8 cellular contexts compared by ENCODE assay signal in the genomic region with DNA sequence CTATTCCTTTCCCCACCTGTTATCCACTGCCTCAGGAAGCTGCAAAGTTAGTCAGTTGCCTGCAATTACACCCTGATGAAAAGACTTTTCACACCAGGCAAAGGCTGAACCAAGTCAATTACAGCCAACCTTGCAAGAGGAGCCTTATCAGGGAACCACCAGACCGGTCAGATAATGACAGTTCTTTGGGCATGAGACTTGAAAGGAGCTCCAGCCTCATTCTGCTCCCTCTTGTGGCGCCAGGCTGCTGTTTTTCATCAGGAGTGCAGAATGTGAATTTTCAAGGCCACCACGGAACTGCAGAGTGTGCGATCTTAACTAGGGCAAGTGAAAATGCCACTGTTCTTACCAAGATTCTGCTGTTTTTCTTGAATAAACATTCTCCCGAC. TPM values are rescaled to one million over a fixed set of nuclear protein-coding genes. Genes with fewer than 3 reads are reported as not detected.
DNase-seq lines count a peak whose midpoint lies in the region; ATAC-seq, FAIRE-seq and TF ChIP-seq lines count a peak whose summit lies in the region.

No MANE protein-coding gene starts in this region.

- SMC1A ChIA-PET in GM12878 (lab: Charles Lee; ENCODE audit: uncharacterized antibody, unreplicated experiment): interaction anchor here (0.7 to 6.8 kb wide), 6 partner anchors 11 to 84 kb away, joined by 3 to 101 read pairs (median 7); a partner anchor contains a TSS

- FAIRE-seq in GM12878 (lab: Jason Lieb, UNC): peak; percentile 74

- POLR2A ChIA-PET in GM12878 (lab: Charles Lee): interaction anchor here (0.7 to 1.7 kb wide), 4 partner anchors 12 to 92 kb away, joined by 3 to 7 read pairs (median 4); a partner anchor contains a TSS

- in situ Hi-C loops in GM13976 (cut with MboI; ENCODE audit: low sequenced_read_pairs, unreplicated experiment) (loop anchor here (10.0 kb wide), 1 partner anchor 68 kb away; a partner anchor contains a TSS), GM12878 (cut with MboI) (loop anchor here (25.0 kb wide), 1 partner anchor 1884 kb away; no protein-coding TSS in a partner anchor)

- BruUV-seq in GM12878 (replicated peaks; lab: Mats Ljungman, UMichigan): no TSS peak

- WGBS in GM12878 (ENCODE audit: insufficient coverage, insufficient replicate concordance, low lambda C conversion rate, missing lambda C conversion rate): 13% methylated on average over 5 of the region's 5 CpGs

- H3K9me3 ChIP-seq in GM12878 (replicated peaks; ENCODE audit: control insufficient read depth, insufficient read depth, low read length): no peaks in the 10 kb centered on the region

- peak; percentile 41 for TF ChIP-seq CTCF in GM13976 (IDR thresholded peaks at IDR 0.05; ENCODE audit: borderline replicate concordance, control extremely low read depth, extremely low read depth, insufficient read depth, missing control alignments)
- peak; percentile 43 to 72 (median 56); a peak in 4 of 6 replicates for TF ChIP-seq CTCF in GM12878 (IDR thresholded peaks at IDR 0.05 in 2 of 3, conservative IDR thresholded peaks at IDR 0.05 in 1 of 3; ENCODE audit: control insufficient read depth in 2 of 3, extremely low read depth in 1 of 3, insufficient read depth in 1 of 3, low read depth in 3 of 3, low read length in 3 of 3)

- CTCF ChIA-PET in GM12878 (lab: Yijun Ruan, JAX): interaction anchor here (0.7 to 8.5 kb wide), 16 partner anchors 10 to 235 kb away, joined by 3 to 160 read pairs (median 8); a partner anchor contains a TSS

- H2AFZ ChIP-seq in GM12878 (ENCODE audit: control insufficient read depth, low read depth, low read length): no peak overlapping the region; the same call in 1 of the 2 replicates

- no peaks in the 10 kb centered on the region for H3K36me3 ChIP-seq in GM12878 (ENCODE audit: control insufficient read depth in 2 of 2, insufficient read depth in 2 of 2, low read length in 1 of 2)

- ATAC-seq in GM12878: peak; percentile 83
- ATAC-seq in GM21717 (IDR thresholded peaks at IDR 0.05; ENCODE audit: unreplicated experiment): no peak
- ATAC-seq in HG03342 (IDR thresholded peaks at IDR 0.05; ENCODE audit: unreplicated experiment): no peak

- TF ChIP-seq RAD21 in GM12878 (IDR thresholded peaks at IDR 0.05; ENCODE audit: insufficient read depth, low read depth, low read length): peak; percentile 47

- no peak for TF ChIP-seq EP300 in GM12878 (IDR thresholded peaks at IDR 0.05; ENCODE audit: borderline replicate concordance in 1 of 2, control insufficient read depth in 1 of 2, low read depth in 2 of 2, low read length in 2 of 2)

- DNase-seq in C1 segment of cervical spinal cord (lab: John Stamatoyannopoulos, UW): peak in 12 of 14 donors; percentile 13 to 75 (median 54)
- DNase-seq in GM13976 (ENCODE audit: low spot score): no peak
- peak; percentile 65 for DNase-seq in NOMO-1 treated with DMSO at 0.1 percent for 48 hours (lab: John Stamatoyannopoulos, UW; ENCODE audit: unreplicated experiment)
- DNase-seq in GM12878 (ENCODE audit: low read depth, low spot score): no peak
- DNase-seq in iris pigment epithelial cell (ENCODE audit: low read depth): peak; percentile 59
- DNase-seq in superior temporal gyrus (ENCODE audit: extremely low spot score): peak; percentile 93

- H3K4me2 ChIP-seq in GM12878 (ENCODE audit: control insufficient read depth, insufficient read depth): no peak overlapping the region; the same call in 1 of the 2 replicates

- no peak overlapping the region for H3K27ac ChIP-seq in GM12878 (ENCODE audit: control insufficient read depth, insufficient read depth)

- H3K4me1 ChIP-seq in GM12878 (ENCODE audit: control insufficient read depth, insufficient read depth, low read length): no peaks in the 10 kb centered on the region

- no peaks in the 10 kb centered on the region for H4K20me1 ChIP-seq in GM12878 (ENCODE audit: control insufficient read depth, insufficient read depth)

- TF ChIP-seq POLR2A in GM12878 (IDR thresholded peaks at IDR 0.05; ENCODE audit: low read depth, low read length): no peak

- H3K4me3 ChIP-seq in GM12878: no peak overlapping the region

- no peaks in the 10 kb centered on the region for H3K27me3 ChIP-seq in GM12878 (replicated peaks in 1 of 2; ENCODE audit: control insufficient read depth in 2 of 2, insufficient read depth in 2 of 2, low read length in 1 of 2)

- intact Hi-C loops in GM12878 (cut with micrococcal nuclease; ENCODE audit: unreplicated experiment): loop anchor here (1.0 kb wide), 1 partner anchor 86 kb away; no protein-coding TSS in a partner anchor

- no peak overlapping the region for H3K9ac ChIP-seq in GM12878 (ENCODE audit: control insufficient read depth, insufficient read depth, low read length)

- no peaks in the 10 kb centered on the region for H3K79me2 ChIP-seq in GM12878 (ENCODE audit: control insufficient read depth, insufficient read depth, low read length)

- RAD21 ChIA-PET in GM12878 (lab: Charles Lee; ENCODE audit: unreplicated experiment): interaction anchor here (1.2 to 7.9 kb wide), 8 partner anchors 11 to 171 kb away, joined by 3 to 102 read pairs (median 7); a partner anchor contains a TSS

TF ChIP-seq in GM12878, 131 proteins besides CTCF, POLR2A, EP300 and RAD21 (continues in another document):
- TF ChIP-seq BHLHE40 (IDR thresholded peaks at IDR 0.05; ENCODE audit: borderline replicate concordance in 1 of 2, low read depth in 2 of 2, low read length in 1 of 2): peak in 1 of 2 experiments; percentile 29; a peak in 2 of 4 replicates
- TF ChIP-seq, protein P1, sequence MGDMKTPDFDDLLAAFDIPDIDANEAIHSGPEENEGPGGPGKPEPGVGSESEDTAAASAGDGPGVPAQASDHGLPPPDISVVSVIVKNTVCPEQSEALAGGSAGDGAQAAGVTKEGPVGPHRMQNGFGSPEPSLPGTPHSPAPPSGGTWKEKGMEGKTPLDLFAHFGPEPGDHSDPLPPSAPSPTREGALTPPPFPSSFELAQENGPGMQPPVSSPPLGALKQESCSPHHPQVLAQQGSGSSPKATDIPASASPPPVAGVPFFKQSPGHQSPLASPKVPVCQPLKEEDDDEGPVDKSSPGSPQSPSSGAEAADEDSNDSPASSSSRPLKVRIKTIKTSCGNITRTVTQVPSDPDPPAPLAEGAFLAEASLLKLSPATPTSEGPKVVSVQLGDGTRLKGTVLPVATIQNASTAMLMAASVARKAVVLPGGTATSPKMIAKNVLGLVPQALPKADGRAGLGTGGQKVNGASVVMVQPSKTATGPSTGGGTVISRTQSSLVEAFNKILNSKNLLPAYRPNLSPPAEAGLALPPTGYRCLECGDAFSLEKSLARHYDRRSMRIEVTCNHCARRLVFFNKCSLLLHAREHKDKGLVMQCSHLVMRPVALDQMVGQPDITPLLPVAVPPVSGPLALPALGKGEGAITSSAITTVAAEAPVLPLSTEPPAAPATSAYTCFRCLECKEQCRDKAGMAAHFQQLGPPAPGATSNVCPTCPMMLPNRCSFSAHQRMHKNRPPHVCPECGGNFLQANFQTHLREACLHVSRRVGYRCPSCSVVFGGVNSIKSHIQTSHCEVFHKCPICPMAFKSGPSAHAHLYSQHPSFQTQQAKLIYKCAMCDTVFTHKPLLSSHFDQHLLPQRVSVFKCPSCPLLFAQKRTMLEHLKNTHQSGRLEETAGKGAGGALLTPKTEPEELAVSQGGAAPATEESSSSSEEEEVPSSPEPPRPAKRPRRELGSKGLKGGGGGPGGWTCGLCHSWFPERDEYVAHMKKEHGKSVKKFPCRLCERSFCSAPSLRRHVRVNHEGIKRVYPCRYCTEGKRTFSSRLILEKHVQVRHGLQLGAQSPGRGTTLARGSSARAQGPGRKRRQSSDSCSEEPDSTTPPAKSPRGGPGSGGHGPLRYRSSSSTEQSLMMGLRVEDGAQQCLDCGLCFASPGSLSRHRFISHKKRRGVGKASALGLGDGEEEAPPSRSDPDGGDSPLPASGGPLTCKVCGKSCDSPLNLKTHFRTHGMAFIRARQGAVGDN (IDR thresholded peaks at IDR 0.05): peak; percentile 86; the same call in 1 of the 2 replicates
- peak; percentile 17; the same call in 1 of the 2 replicates for TF ChIP-seq IKZF1 (conservative IDR thresholded peaks at IDR 0.05)
- TF ChIP-seq SMARCA5 (IDR thresholded peaks at IDR 0.05): peak; percentile 76; the same call in 1 of the 2 replicates

RNA-seq across cellular contexts. Expression of a gene that starts 22.5 kb away (rescaled TPM):
- total RNA-seq in GM12878 (2013; cell fraction: nucleolus; rRNA removed): 3.2 and 3.4 TPM in 2 replicates
- total RNA-seq in GM12878 (2014; rRNA removed) (0.06 TPM in 1 of 2 replicates, not detected in the other), GM12878 (2014; rRNA removed; fragmentation: Illumina TruSeq; extraction: Trizol) (0.13 and 0.14 TPM in 2 replicates), GM12878 (2021) (0.15 and 0.21 TPM in 2 replicates)
- polyA plus RNA-seq in GM12878 (2011; ENCODE audit: low read depth): 0.20 TPM
- polyA plus RNA-seq in GM12878 (2011; rRNA removed) (1.0 and 1.8 TPM in 2 replicates), GM12878 (2014; fragmentation: Illumina TruSeq; extraction: Trizol) (0.10 TPM in 1 of 2 replicates, not detected in the other), GM12878 (2014; fragmentation: Nextera tagmentation; extraction: Ambion mirVana) (under 1 TPM; 0.04 to 0.08 TPM), GM12878 (2014; rRNA removed) (0.06 and 0.14 TPM in 2 replicates), GM12878 (2016; fragmentation: Nextera tagmentation; extraction: Ambion mirVana) (under 1 TPM; 0.13 to 0.19 TPM)
- polyA plus RNA-seq in GM12878 (2011; cell fraction: cytosol; rRNA removed): 0.90 and 1.6 TPM in 2 replicates
- polyA plus RNA-seq in GM12878 (2011; cell fraction: nucleus; rRNA removed): 6.5 and 10.4 TPM in 2 replicates
- 0.08 and 0.44 TPM in 2 replicates for polyA plus RNA-seq in GM12878 (2012)
- 0.73 and 0.93 TPM in 2 replicates for polyA minus RNA-seq in GM12878 (2011; rRNA and poly(A)+ RNA removed)
- 0.62 TPM in 1 of 2 replicates, not detected in the other for polyA minus RNA-seq in GM12878 (2011; cell fraction: cytosol; rRNA and poly(A)+ RNA removed)
- polyA minus RNA-seq in GM12878 (2011; cell fraction: nucleus; rRNA and poly(A)+ RNA removed): 1.5 and 2.1 TPM in 2 replicates

RNA-seq across cellular contexts. Expression of a gene that starts 29.5 kb away (rescaled TPM):
- total RNA-seq in GM12878 (2013; cell fraction: nucleolus; rRNA removed): not detected in 2 replicates
- total RNA-seq in GM12878 (2014; rRNA removed) (0.06 TPM in 1 of 2 replicates, not detected in the other), GM12878 (2014; rRNA removed; fragmentation: Illumina TruSeq; extraction: Trizol) (not detected in 2 replicates), GM12878 (2021) (not detected in 2 replicates)
- polyA plus RNA-seq in GM12878 (2011; ENCODE audit: low read depth): not detected
- polyA plus RNA-seq in GM12878 (2011; rRNA removed) (0.07 TPM in 1 of 2 replicates, not detected in the other), GM12878 (2014; fragmentation: Illumina TruSeq; extraction: Trizol) (not detected in 2 replicates), GM12878 (2014; fragmentation: Nextera tagmentation; extraction: Ambion mirVana) (not detected), GM12878 (2014; rRNA removed) (0.03 TPM in 1 of 2 replicates, not detected in the other), GM12878 (2016; fragmentation: Nextera tagmentation; extraction: Ambion mirVana) (not detected)
- polyA plus RNA-seq in GM12878 (2011; cell fraction: cytosol; rRNA removed): 0.05 and 0.06 TPM in 2 replicates
- polyA plus RNA-seq in GM12878 (2011; cell fraction: nucleus; rRNA removed): 0.15 and 0.24 TPM in 2 replicates
- polyA plus RNA-seq in GM12878 (2012): 0.04 and 0.07 TPM in 2 replicates
- polyA minus RNA-seq in GM12878 (2011; rRNA and poly(A)+ RNA removed): 0.15 TPM in 1 of 2 replicates, not detected in the other
- polyA minus RNA-seq in GM12878 (2011; cell fraction: cytosol; rRNA and poly(A)+ RNA removed): not detected in 2 replicates
- 0.24 TPM in 1 of 2 replicates, not detected in the other for polyA minus RNA-seq in GM12878 (2011; cell fraction: nucleus; rRNA and poly(A)+ RNA removed)

Comparison
In these comparisons a context has a peak if more than half of its experiments do, and no peak if none do; other contexts are left out.
1. DNase-seq: peak in C1 segment of cervical spinal cord (12 of 14), NOMO-1 treated with DMSO at 0.1 percent for 48 hours (single experiment), iris pigment epithelial cell (single experiment) and superior temporal gyrus (single experiment); none in GM13976 (single experiment) and GM12878 (single experiment).